1 cellular context compared by ENCODE assay signal in genomic region chr14:23643533-23644194, GRCh38.
A peak's percentile ranks its signal among the peaks of the same experiment; 100 is the strongest.
TF ChIP-seq lines count a peak whose summit lies in the region.

No MANE protein-coding gene starts in this region.

TF ChIP-seq in HepG2, 621 proteins besides CTCF, POLR2A, EP300 and RAD21 (continued from another document and continues in another):
- TF ChIP-seq, protein P1, sequence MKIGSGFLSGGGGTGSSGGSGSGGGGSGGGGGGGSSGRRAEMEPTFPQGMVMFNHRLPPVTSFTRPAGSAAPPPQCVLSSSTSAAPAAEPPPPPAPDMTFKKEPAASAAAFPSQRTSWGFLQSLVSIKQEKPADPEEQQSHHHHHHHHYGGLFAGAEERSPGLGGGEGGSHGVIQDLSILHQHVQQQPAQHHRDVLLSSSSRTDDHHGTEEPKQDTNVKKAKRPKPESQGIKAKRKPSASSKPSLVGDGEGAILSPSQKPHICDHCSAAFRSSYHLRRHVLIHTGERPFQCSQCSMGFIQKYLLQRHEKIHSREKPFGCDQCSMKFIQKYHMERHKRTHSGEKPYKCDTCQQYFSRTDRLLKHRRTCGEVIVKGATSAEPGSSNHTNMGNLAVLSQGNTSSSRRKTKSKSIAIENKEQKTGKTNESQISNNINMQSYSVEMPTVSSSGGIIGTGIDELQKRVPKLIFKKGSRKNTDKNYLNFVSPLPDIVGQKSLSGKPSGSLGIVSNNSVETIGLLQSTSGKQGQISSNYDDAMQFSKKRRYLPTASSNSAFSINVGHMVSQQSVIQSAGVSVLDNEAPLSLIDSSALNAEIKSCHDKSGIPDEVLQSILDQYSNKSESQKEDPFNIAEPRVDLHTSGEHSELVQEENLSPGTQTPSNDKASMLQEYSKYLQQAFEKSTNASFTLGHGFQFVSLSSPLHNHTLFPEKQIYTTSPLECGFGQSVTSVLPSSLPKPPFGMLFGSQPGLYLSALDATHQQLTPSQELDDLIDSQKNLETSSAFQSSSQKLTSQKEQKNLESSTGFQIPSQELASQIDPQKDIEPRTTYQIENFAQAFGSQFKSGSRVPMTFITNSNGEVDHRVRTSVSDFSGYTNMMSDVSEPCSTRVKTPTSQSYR (CRISPR knock-in tag; IDR thresholded peaks at IDR 0.05; ENCODE audit: borderline replicate concordance), result 0 out of 2 replicates have a peak, but pooled peaks have one; percentile 5
- TF ChIP-seq, protein P2, sequence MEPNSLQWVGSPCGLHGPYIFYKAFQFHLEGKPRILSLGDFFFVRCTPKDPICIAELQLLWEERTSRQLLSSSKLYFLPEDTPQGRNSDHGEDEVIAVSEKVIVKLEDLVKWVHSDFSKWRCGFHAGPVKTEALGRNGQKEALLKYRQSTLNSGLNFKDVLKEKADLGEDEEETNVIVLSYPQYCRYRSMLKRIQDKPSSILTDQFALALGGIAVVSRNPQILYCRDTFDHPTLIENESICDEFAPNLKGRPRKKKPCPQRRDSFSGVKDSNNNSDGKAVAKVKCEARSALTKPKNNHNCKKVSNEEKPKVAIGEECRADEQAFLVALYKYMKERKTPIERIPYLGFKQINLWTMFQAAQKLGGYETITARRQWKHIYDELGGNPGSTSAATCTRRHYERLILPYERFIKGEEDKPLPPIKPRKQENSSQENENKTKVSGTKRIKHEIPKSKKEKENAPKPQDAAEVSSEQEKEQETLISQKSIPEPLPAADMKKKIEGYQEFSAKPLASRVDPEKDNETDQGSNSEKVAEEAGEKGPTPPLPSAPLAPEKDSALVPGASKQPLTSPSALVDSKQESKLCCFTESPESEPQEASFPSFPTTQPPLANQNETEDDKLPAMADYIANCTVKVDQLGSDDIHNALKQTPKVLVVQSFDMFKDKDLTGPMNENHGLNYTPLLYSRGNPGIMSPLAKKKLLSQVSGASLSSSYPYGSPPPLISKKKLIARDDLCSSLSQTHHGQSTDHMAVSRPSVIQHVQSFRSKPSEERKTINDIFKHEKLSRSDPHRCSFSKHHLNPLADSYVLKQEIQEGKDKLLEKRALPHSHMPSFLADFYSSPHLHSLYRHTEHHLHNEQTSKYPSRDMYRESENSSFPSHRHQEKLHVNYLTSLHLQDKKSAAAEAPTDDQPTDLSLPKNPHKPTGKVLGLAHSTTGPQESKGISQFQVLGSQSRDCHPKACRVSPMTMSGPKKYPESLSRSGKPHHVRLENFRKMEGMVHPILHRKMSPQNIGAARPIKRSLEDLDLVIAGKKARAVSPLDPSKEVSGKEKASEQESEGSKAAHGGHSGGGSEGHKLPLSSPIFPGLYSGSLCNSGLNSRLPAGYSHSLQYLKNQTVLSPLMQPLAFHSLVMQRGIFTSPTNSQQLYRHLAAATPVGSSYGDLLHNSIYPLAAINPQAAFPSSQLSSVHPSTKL (CRISPR knock-in tag; IDR thresholded peaks at IDR 0.05), result no peak
- TF ChIP-seq ZNF749 (CRISPR knock-in tag; IDR thresholded peaks at IDR 0.05; ENCODE audit: borderline replicate concordance), result no peak
- TF ChIP-seq ZNF556 (CRISPR knock-in tag; IDR thresholded peaks at IDR 0.05; ENCODE audit: borderline replicate concordance), result peak; percentile 65; the same call in 1 of the 2 replicates
- TF ChIP-seq, protein P3, sequence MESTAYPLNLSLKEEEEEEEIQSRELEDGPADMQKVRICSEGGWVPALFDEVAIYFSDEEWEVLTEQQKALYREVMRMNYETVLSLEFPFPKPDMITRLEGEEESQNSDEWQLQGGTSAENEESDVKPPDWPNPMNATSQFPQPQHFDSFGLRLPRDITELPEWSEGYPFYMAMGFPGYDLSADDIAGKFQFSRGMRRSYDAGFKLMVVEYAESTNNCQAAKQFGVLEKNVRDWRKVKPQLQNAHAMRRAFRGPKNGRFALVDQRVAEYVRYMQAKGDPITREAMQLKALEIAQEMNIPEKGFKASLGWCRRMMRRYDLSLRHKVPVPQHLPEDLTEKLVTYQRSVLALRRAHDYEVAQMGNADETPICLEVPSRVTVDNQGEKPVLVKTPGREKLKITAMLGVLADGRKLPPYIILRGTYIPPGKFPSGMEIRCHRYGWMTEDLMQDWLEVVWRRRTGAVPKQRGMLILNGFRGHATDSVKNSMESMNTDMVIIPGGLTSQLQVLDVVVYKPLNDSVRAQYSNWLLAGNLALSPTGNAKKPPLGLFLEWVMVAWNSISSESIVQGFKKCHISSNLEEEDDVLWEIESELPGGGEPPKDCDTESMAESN (CRISPR knock-in tag; conservative IDR thresholded peaks at IDR 0.05), result no peak
- no peak for TF ChIP-seq ZNF550 (CRISPR knock-in tag; IDR thresholded peaks at IDR 0.05; ENCODE audit: borderline replicate concordance)
- TF ChIP-seq, protein P4, sequence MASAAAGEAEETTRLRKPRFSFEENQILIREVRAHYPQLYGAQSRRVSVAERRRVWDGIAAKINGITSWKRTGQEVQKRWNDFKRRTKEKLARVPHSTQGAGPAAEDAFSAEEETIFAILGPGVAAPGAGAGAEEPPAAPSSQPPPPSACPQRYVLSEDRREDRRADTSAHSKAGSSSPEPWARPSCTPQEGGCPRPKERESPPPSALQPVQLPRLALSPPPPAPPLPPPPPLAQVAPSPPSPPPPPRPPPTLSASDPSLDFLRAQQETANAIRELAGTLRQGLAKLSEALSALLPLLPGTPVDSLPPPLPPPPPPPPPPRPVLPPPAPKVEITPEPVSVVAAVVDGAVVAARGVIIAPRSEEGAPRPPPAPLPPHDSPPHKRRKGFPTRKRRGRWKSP (CRISPR knock-in tag; IDR thresholded peaks at IDR 0.05), result no peak
- no peak for TF ChIP-seq LBX2 (CRISPR knock-in tag; IDR thresholded peaks at IDR 0.05; ENCODE audit: borderline replicate concordance)
- TF ChIP-seq NCOR1 (IDR thresholded peaks at IDR 0.05; ENCODE audit: borderline replicate concordance, low read length), result no peak
- TF ChIP-seq NFKB2 (CRISPR knock-in tag; IDR thresholded peaks at IDR 0.05; ENCODE audit: borderline replicate concordance), result no peak
- no peak for TF ChIP-seq GATA4 (IDR thresholded peaks at IDR 0.05; ENCODE audit: borderline replicate concordance, low read depth)
- TF ChIP-seq CREM (IDR thresholded peaks at IDR 0.05), result no peak
- TF ChIP-seq CREM (CRISPR knock-in tag; IDR thresholded peaks at IDR 0.05), result no peak
- no peak for TF ChIP-seq GMEB1 (CRISPR knock-in tag; IDR thresholded peaks at IDR 0.05; ENCODE audit: borderline replicate concordance)
- TF ChIP-seq KAT7 (CRISPR knock-in tag; IDR thresholded peaks at IDR 0.05; ENCODE audit: borderline replicate concordance), result no peak
- no peak for TF ChIP-seq HOXA7 (CRISPR knock-in tag; IDR thresholded peaks at IDR 0.05)
- TF ChIP-seq CENPT (CRISPR knock-in tag; IDR thresholded peaks at IDR 0.05; ENCODE audit: low read depth), result no peak
- TF ChIP-seq, protein P5, sequence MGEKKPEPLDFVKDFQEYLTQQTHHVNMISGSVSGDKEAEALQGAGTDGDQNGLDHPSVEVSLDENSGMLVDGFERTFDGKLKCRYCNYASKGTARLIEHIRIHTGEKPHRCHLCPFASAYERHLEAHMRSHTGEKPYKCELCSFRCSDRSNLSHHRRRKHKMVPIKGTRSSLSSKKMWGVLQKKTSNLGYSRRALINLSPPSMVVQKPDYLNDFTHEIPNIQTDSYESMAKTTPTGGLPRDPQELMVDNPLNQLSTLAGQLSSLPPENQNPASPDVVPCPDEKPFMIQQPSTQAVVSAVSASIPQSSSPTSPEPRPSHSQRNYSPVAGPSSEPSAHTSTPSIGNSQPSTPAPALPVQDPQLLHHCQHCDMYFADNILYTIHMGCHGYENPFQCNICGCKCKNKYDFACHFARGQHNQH (CRISPR knock-in tag; IDR thresholded peaks at IDR 0.05), result no peak
- TF ChIP-seq, protein P6, sequence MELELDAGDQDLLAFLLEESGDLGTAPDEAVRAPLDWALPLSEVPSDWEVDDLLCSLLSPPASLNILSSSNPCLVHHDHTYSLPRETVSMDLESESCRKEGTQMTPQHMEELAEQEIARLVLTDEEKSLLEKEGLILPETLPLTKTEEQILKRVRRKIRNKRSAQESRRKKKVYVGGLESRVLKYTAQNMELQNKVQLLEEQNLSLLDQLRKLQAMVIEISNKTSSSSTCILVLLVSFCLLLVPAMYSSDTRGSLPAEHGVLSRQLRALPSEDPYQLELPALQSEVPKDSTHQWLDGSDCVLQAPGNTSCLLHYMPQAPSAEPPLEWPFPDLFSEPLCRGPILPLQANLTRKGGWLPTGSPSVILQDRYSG (CRISPR knock-in tag; IDR thresholded peaks at IDR 0.05), result no peak
- no peak for TF ChIP-seq SP4 (CRISPR knock-in tag; IDR thresholded peaks at IDR 0.05)
- no peak for TF ChIP-seq HNRNPLL (IDR thresholded peaks at IDR 0.05; ENCODE audit: low read depth, low read length, poor library complexity, severe bottlenecking)
- no peak; the same call in 1 of the 2 replicates for TF ChIP-seq ZNF34 (CRISPR knock-in tag; IDR thresholded peaks at IDR 0.05; ENCODE audit: borderline replicate concordance)
- no peak for TF ChIP-seq HDAC2 (CRISPR knock-in tag; IDR thresholded peaks at IDR 0.05)
- TF ChIP-seq, protein P7, sequence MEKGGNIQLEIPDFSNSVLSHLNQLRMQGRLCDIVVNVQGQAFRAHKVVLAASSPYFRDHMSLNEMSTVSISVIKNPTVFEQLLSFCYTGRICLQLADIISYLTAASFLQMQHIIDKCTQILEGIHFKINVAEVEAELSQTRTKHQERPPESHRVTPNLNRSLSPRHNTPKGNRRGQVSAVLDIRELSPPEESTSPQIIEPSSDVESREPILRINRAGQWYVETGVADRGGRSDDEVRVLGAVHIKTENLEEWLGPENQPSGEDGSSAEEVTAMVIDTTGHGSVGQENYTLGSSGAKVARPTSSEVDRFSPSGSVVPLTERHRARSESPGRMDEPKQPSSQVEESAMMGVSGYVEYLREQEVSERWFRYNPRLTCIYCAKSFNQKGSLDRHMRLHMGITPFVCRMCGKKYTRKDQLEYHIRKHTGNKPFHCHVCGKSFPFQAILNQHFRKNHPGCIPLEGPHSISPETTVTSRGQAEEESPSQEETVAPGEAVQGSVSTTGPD (CRISPR knock-in tag; IDR thresholded peaks at IDR 0.05), result no peak
- TF ChIP-seq MTF2 (CRISPR knock-in tag; IDR thresholded peaks at IDR 0.05; ENCODE audit: borderline replicate concordance), result no peak
- no peak for TF ChIP-seq ZNF280B (CRISPR knock-in tag; IDR thresholded peaks at IDR 0.05; ENCODE audit: borderline replicate concordance)
- no peak for TF ChIP-seq ZBTB3 (CRISPR knock-in tag; IDR thresholded peaks at IDR 0.05; ENCODE audit: borderline replicate concordance, low read depth)
- no peak for TF ChIP-seq ZNF652 (CRISPR knock-in tag; IDR thresholded peaks at IDR 0.05; ENCODE audit: borderline replicate concordance, low read depth)
- no peak for TF ChIP-seq MED8 (CRISPR knock-in tag; IDR thresholded peaks at IDR 0.05; ENCODE audit: insufficient replicate concordance)
- TF ChIP-seq HOXA9 (CRISPR knock-in tag; IDR thresholded peaks at IDR 0.05; ENCODE audit: borderline replicate concordance), result no peak
- TF ChIP-seq ZFY (CRISPR knock-in tag; IDR thresholded peaks at IDR 0.05), result no peak
- TF ChIP-seq CREB1 (IDR thresholded peaks at IDR 0.05), result no peak
- TF ChIP-seq CREB1 (CRISPR knock-in tag; IDR thresholded peaks at IDR 0.05), result no peak
- TF ChIP-seq CEBPZ (IDR thresholded peaks at IDR 0.05; ENCODE audit: low read length), result no peak
- TF ChIP-seq NPAS2 (CRISPR knock-in tag; IDR thresholded peaks at IDR 0.05; ENCODE audit: borderline replicate concordance), result no peak
- no peak for TF ChIP-seq RBAK (CRISPR knock-in tag; IDR thresholded peaks at IDR 0.05)
- TF ChIP-seq ARID2 (CRISPR knock-in tag; IDR thresholded peaks at IDR 0.05; ENCODE audit: borderline replicate concordance), result no peak
